Comparison of ENCODE assay signal across 32 cellular contexts in genomic region chr3:86880066-86880465, GRCh38.
DNase-seq lines count a peak whose midpoint lies in the region; ATAC-seq and TF ChIP-seq lines count a peak whose summit lies in the region.
"Had no signal": no experiment of that assay in that cellular context is flagged by ENCODE, and none has a peak within 500 bp of the region (broad histone marks: within the 10 kb centered on the region; RNA-seq: fewer than 3 reads in every experiment).

No MANE protein-coding gene starts in this region.

- H3K9me3 ChIP-seq in IMR-90 (ENCODE audit: control insufficient read depth, insufficient read depth, low read length): no peaks in the 10 kb centered on the region
- H3K9me3 ChIP-seq in PC-3 (ENCODE audit: low read length): no peaks in the 10 kb centered on the region
- no peaks in the 10 kb centered on the region for H3K9me3 ChIP-seq in osteoblast (ENCODE audit: low read depth, low read length)
- H3K9me3 ChIP-seq in mammary epithelial cell (replicated peaks; ENCODE audit: insufficient read depth, low read length): no peaks in the 10 kb centered on the region
- H3K9me3 ChIP-seq: A549; BE2C; BLaER1; BLaER1 treated with 17β-estradiol and CSF1 and Interleukin-3, amounts not matched to agents 10 nM and 100 nM; Caco-2 had no signal

- H3K9me2 ChIP-seq in PC-3 (replicated peaks; ENCODE audit: low read length): no peaks in the 10 kb centered on the region

- peak; percentile 54 for ATAC-seq in IMR-90 (ENCODE audit: low read depth)
- ATAC-seq in PC-3: peak; percentile 53
- no peak for ATAC-seq in GM21515 (IDR thresholded peaks at IDR 0.05; ENCODE audit: unreplicated experiment)
- ATAC-seq: A549; CD8-positive, alpha-beta T cell had no signal

- BruUV-seq in IMR-90 (replicated peaks; lab: Mats Ljungman, UMichigan) (no TSS peak), PC-3 (replicated peaks; lab: Mats Ljungman, UMichigan) (no TSS peak), mammary epithelial cell (replicated peaks; lab: Mats Ljungman, UMichigan) (no TSS peak)

- no peak overlapping the region for H4K8ac ChIP-seq in IMR-90 (ENCODE audit: low read depth in 2 of 2, low read length in 2 of 2)

- dilution Hi-C loops in IMR-90 (cut with HindIII; ENCODE audit: low sequenced_read_pairs, unreplicated experiment) (no loop called here), mammary epithelial cell (cut with HindIII; ENCODE audit: low sequenced_read_pairs) (no loop called here)

- no peak overlapping the region; the same call in 1 of the 2 replicates for H4K5ac ChIP-seq in IMR-90 (ENCODE audit: low read depth, low read length)

- H3K9ac ChIP-seq in IMR-90 (ENCODE audit: low read depth, low read length) (no peak overlapping the region), PC-3 (ENCODE audit: low read length) (no peak overlapping the region), mammary epithelial cell (ENCODE audit: insufficient read depth, low read length) (no peak overlapping the region)
- H3K9ac ChIP-seq: BLaER1; BLaER1 treated with 17β-estradiol and CSF1 and Interleukin-3, amounts not matched to agents 10 nM and 100 nM had no signal

- no CpG with 5 or more reads among the region's 6 CpGs for WGBS in IMR-90 (ENCODE audit: extremely low coverage in 2 of 2, insufficient read length in 1 of 2), 2 experiments
- 96% methylated on average over 6 of the region's 6 CpGs for WGBS in mammary epithelial cell (ENCODE audit: low coverage, missing lambda C conversion rate)

- TF ChIP-seq CTCF in IMR-90 (conservative IDR thresholded peaks at IDR 0.05; ENCODE audit: low read depth, low read length): no peak
- TF ChIP-seq CTCF in PC-3 (conservative IDR thresholded peaks at IDR 0.05; ENCODE audit: low read depth, low read length): no peak
- TF ChIP-seq CTCF in osteoblast (IDR thresholded peaks at IDR 0.05; ENCODE audit: extremely low read depth, low read depth, low read length): no peak
- TF ChIP-seq CTCF in mammary epithelial cell (conservative IDR thresholded peaks at IDR 0.05 in 1 of 2, IDR thresholded peaks at IDR 0.05 in 1 of 2; ENCODE audit: extremely low read depth in 1 of 2, insufficient read depth in 1 of 2, low read depth in 1 of 2, low read length in 2 of 2): no peak

- 0 out of 3 replicates have a peak overlapping the region, but pooled peaks have one; percentile 33 for H2BK15ac ChIP-seq in IMR-90 (ENCODE audit: low read depth, low read length)

- H3K4me1 ChIP-seq in IMR-90 (ENCODE audit: control insufficient read depth, insufficient read depth, low read length): peaks cover 2% of the 10 kb centered on the region; the same call in 1 of the 2 replicates
- no peaks in the 10 kb centered on the region for H3K4me1 ChIP-seq in PC-3 (ENCODE audit: insufficient read depth, low read length)
- no peaks in the 10 kb centered on the region for H3K4me1 ChIP-seq in osteoblast (ENCODE audit: insufficient read depth, low read length)
- H3K4me1 ChIP-seq in mammary epithelial cell (ENCODE audit: insufficient read depth, low read length): no peaks in the 10 kb centered on the region
- H3K4me1 ChIP-seq: A549; BE2C; BLaER1; BLaER1 treated with 17β-estradiol and CSF1 and Interleukin-3, amounts not matched to agents 10 nM and 100 nM; Caco-2 had no signal

- H3K4me2 ChIP-seq in IMR-90 (ENCODE audit: low read depth, low read length) (no peak overlapping the region), PC-3 (ENCODE audit: low read length) (no peak overlapping the region), osteoblast (ENCODE audit: insufficient read depth, low read length) (no peak overlapping the region), mammary epithelial cell (ENCODE audit: insufficient read depth, low read depth, low read length) (no peak overlapping the region)
- H3K4me2 ChIP-seq: A549; BLaER1; BLaER1 treated with 17β-estradiol and CSF1 and Interleukin-3, amounts not matched to agents 10 nM and 100 nM had no signal

- H2BK5ac ChIP-seq in IMR-90 (ENCODE audit: low read depth, low read length, poor library complexity, severe bottlenecking): no peak overlapping the region

- no peaks in the 10 kb centered on the region for H3K27me3 ChIP-seq in IMR-90 (ENCODE audit: control insufficient read depth, insufficient read depth, low read length)
- no peaks in the 10 kb centered on the region for H3K27me3 ChIP-seq in PC-3 (ENCODE audit: low read length)
- no peaks in the 10 kb centered on the region for H3K27me3 ChIP-seq in osteoblast (ENCODE audit: insufficient read depth, low read length)
- no peaks in the 10 kb centered on the region for H3K27me3 ChIP-seq in mammary epithelial cell (ENCODE audit: insufficient read depth, low read length)
- H3K27me3 ChIP-seq: BE2C; BLaER1; BLaER1 treated with 17β-estradiol and CSF1 and Interleukin-3, amounts not matched to agents 10 nM and 100 nM had no signal

- no peak overlapping the region for H3K4me3 ChIP-seq in IMR-90 (ENCODE audit: insufficient read depth, low read depth, low read length)
- no peak overlapping the region for H3K4me3 ChIP-seq in PC-3 (ENCODE audit: low read length)
- no peak overlapping the region for H3K4me3 ChIP-seq in osteoblast (ENCODE audit: insufficient read depth, low read length)
- no peak overlapping the region for H3K4me3 ChIP-seq in mammary epithelial cell (replicated peaks in 1 of 3; ENCODE audit: insufficient read depth in 1 of 3, low read depth in 2 of 3, low read length in 3 of 3)
- H3K4me3 ChIP-seq: A549; BLaER1; BLaER1 treated with 17β-estradiol and CSF1 and Interleukin-3, amounts not matched to agents 10 nM and 100 nM had no signal

- H3K27ac ChIP-seq in IMR-90 (ENCODE audit: insufficient read depth, low read length) (no peak overlapping the region), PC-3 (ENCODE audit: low read length) (no peak overlapping the region), osteoblast (ENCODE audit: low read depth, low read length) (no peak overlapping the region), mammary epithelial cell (ENCODE audit: insufficient read depth, low read depth, low read length) (no peak overlapping the region)
- H3K27ac ChIP-seq: 22Rv1; A549; BLaER1; BLaER1 treated with 17β-estradiol and CSF1 and Interleukin-3, amounts not matched to agents 10 nM and 100 nM; C4-2B had no signal

- H3K9me1 ChIP-seq in IMR-90 (ENCODE audit: insufficient read depth, low read length): peaks cover 3% of the 10 kb centered on the region; the same call in 1 of the 2 replicates

- no peaks in the 10 kb centered on the region for H3K79me1 ChIP-seq in IMR-90 (ENCODE audit: low read depth in 1 of 2, low read length in 2 of 2)

- H2AFZ ChIP-seq in IMR-90 (replicated peaks; ENCODE audit: low read length, poor library complexity): peak overlapping the region; percentile 43
- H2AFZ ChIP-seq in PC-3 (ENCODE audit: low read length): no peak overlapping the region
- H2AFZ ChIP-seq in osteoblast (ENCODE audit: low read length): peak overlapping the region; percentile 20
- H2AFZ ChIP-seq in mammary epithelial cell (ENCODE audit: low read depth, low read length): no peak overlapping the region

- H2AK5ac ChIP-seq in IMR-90 (ENCODE audit: low read depth, low read length): peak overlapping the region; percentile 49; the same call in 1 of the 2 replicates

- H2BK120ac ChIP-seq in IMR-90 (ENCODE audit: low read depth, low read length): no peak overlapping the region

- TF ChIP-seq RAD21 in IMR-90 (IDR thresholded peaks at IDR 0.05; ENCODE audit: low read length): no peak

- peak; percentile 3 for DNase-seq in EH (ENCODE audit: low read depth)
- DNase-seq in IMR-90: peak; percentile 11
- DNase-seq in PC-3: no peak
- no peak for DNase-seq in osteoblast (ENCODE audit: insufficient read length, low spot score, missing footprints)
- DNase-seq in mammary epithelial cell: no peak
- no peak for DNase-seq in dedifferentiated amniotic fluid mesenchymal stem cell (ENCODE audit: extremely low spot score)
- no peak for DNase-seq in DMS 273 treated with DMSO at 0.1 percent for 48 hours (lab: John Stamatoyannopoulos, UW)
- DNase-seq: 8988T; ACHN; AML-193; BE2C; C1 segment of cervical spinal cord; Caco-2; Calu3; CD4-positive, alpha-beta memory T cell; CD4-positive, alpha-beta T cell; CD4-positive, CD25-positive, alpha-beta regulatory T cell; CD8-positive, alpha-beta memory T cell; CD8-positive, alpha-beta T cell; COR-L47; DMS153; DMS53; DMS79; DMS79 treated with DMSO at 0.1 percent for 48 hours; DND-41; EL had no signal

- H3K18ac ChIP-seq in IMR-90 (ENCODE audit: low read depth, low read length): no peak overlapping the region; the same call in 1 of the 2 replicates

- 0 out of 2 replicates have a peak overlapping the region, but pooled peaks have one; percentile 61 for H3K4ac ChIP-seq in IMR-90 (ENCODE audit: low read depth, low read length)

- H3K23ac ChIP-seq in IMR-90 (ENCODE audit: low read depth, low read length): no peak overlapping the region

- no peak for TF ChIP-seq POLR2A in IMR-90 (IDR thresholded peaks at IDR 0.05; ENCODE audit: low read depth, low read length)

- H3F3A ChIP-seq in PC-3 (ENCODE audit: low read length, unreplicated experiment): no peaks in the 10 kb centered on the region

- peak overlapping the region; percentile 66; the same call in 1 of the 2 replicates for H3K14ac ChIP-seq in IMR-90 (replicated peaks; ENCODE audit: low read depth, low read length)

- intact Hi-C loops in IMR-90 (cut with micrococcal nuclease) (no loop called here), PC-3 (cut with micrococcal nuclease) (no loop called here), mammary epithelial cell (cut with micrococcal nuclease) (no loop called here)

- H3K79me2 ChIP-seq in PC-3 (ENCODE audit: low read length) (no peaks in the 10 kb centered on the region), osteoblast (ENCODE audit: insufficient read depth, low read length) (no peaks in the 10 kb centered on the region), mammary epithelial cell (ENCODE audit: insufficient read depth, low read length) (no peaks in the 10 kb centered on the region)

- H3K36me3 ChIP-seq in IMR-90 (ENCODE audit: control insufficient read depth, insufficient read depth, low read length): no peaks in the 10 kb centered on the region
- no peaks in the 10 kb centered on the region for H3K36me3 ChIP-seq in PC-3 (ENCODE audit: low read depth, low read length)
- no peaks in the 10 kb centered on the region for H3K36me3 ChIP-seq in osteoblast (ENCODE audit: insufficient read depth, low read length)
- no peaks in the 10 kb centered on the region for H3K36me3 ChIP-seq in mammary epithelial cell (ENCODE audit: insufficient read depth, low read length)
- H3K36me3 ChIP-seq: BE2C; BLaER1; BLaER1 treated with 17β-estradiol and CSF1 and Interleukin-3, amounts not matched to agents 10 nM and 100 nM had no signal

- no peaks in the 10 kb centered on the region for H4K20me1 ChIP-seq in IMR-90 (ENCODE audit: insufficient read depth, low read length)
- no peaks in the 10 kb centered on the region for H4K20me1 ChIP-seq in PC-3 (ENCODE audit: low read length)
- H4K20me1 ChIP-seq in osteoblast (ENCODE audit: insufficient read depth, low read length): no peaks in the 10 kb centered on the region
- H4K20me1 ChIP-seq in mammary epithelial cell (ENCODE audit: insufficient read depth, low read length): no peaks in the 10 kb centered on the region
- H4K20me1 ChIP-seq: BLaER1; BLaER1 treated with 17β-estradiol and CSF1 and Interleukin-3, amounts not matched to agents 10 nM and 100 nM had no signal

- in situ Hi-C loops in IMR-90 (cut with MboI; ENCODE audit: low sequenced_read_pairs): no loop called here
- in situ Hi-C loops in mammary epithelial cell (cut with MboI; ENCODE audit: low sequenced_read_pairs in 2 of 2): no loop called here

- CTCF ChIA-PET in IMR-90 (lab: Yijun Ruan, JAX): no interaction called here
- CTCF ChIA-PET in PC-3 (lab: Charles Lee): no interaction called here
- CTCF ChIA-PET in mammary epithelial cell (lab: Charles Lee; ENCODE audit: low non-redundant PET): no interaction called here

- POLR2A ChIA-PET in IMR-90 (lab: Charles Lee; ENCODE audit: unreplicated experiment) (no interaction called here), PC-3 (lab: Charles Lee; ENCODE audit: unreplicated experiment) (no interaction called here)

- no peak overlapping the region for H2BK20ac ChIP-seq in IMR-90 (ENCODE audit: low read depth, low read length)

- H3K56ac ChIP-seq in IMR-90 (ENCODE audit: extremely low read depth, insufficient read depth, low read length): no peak overlapping the region

- no peak overlapping the region for H4K91ac ChIP-seq in IMR-90 (ENCODE audit: insufficient read depth, low read depth, low read length)

- peak overlapping the region; percentile 55 for H2AK9ac ChIP-seq in IMR-90 (replicated peaks; ENCODE audit: low read depth, low read length, poor library complexity)

Comparison
In these comparisons a context has a peak if more than half of its experiments do, and no peak if none do; other contexts are left out.
1. DNase-seq: peak in EH (single experiment) and IMR-90 (single experiment); none in PC-3 (single experiment), osteoblast (single experiment), mammary epithelial cell (single experiment), dedifferentiated amniotic fluid mesenchymal stem cell (single experiment) and DMS 273 treated with DMSO at 0.1 percent for 48 hours (single experiment).
2. H2AFZ ChIP-seq: peak in IMR-90 (single experiment) and osteoblast (single experiment); none in PC-3 (single experiment) and mammary epithelial cell (single experiment).